Comparison of ENCODE assay signal across 11 cellular contexts in genomic region chr1:175824079-175824478, GRCh38.
DNase-seq lines count a peak whose midpoint lies in the region; ATAC-seq, FAIRE-seq and TF ChIP-seq lines count a peak whose summit lies in the region.
"Had no signal": no experiment of that assay in that cellular context is flagged by ENCODE, and none has a peak within 500 bp of the region (broad histone marks: within the 10 kb centered on the region; RNA-seq: fewer than 3 reads in every experiment).

No MANE protein-coding gene starts in this region.

- no peaks in the 10 kb centered on the region for H4K20me1 ChIP-seq in GM12878 (ENCODE audit: control insufficient read depth, insufficient read depth)

- H3K27ac Mint-ChIP-seq in nephron progenitor cell = no peak overlapping the region
- H3K27ac Mint-ChIP-seq: activated naive CD4-positive, alpha-beta T cell treated with anti-CD3 and anti-CD28 coated beads, Interleukin-2, amount 50 U/mL, for 72 hours had no signal

- no peaks in the 10 kb centered on the region for H3K4me1 Mint-ChIP-seq in nephron progenitor cell

- TF ChIP-seq CTCF in GM06990 (IDR thresholded peaks at IDR 0.05; ENCODE audit: insufficient read depth, low read length, poor library complexity, severe bottlenecking) = peak; percentile 62
- TF ChIP-seq CTCF in GM12878 (IDR thresholded peaks at IDR 0.05 in 2 of 3, conservative IDR thresholded peaks at IDR 0.05 in 1 of 3; ENCODE audit: control insufficient read depth in 2 of 3, extremely low read depth in 1 of 3, insufficient read depth in 1 of 3, low read depth in 3 of 3, low read length in 3 of 3) = peak; percentile 24 to 41 (median 38); a peak in 4 of 6 replicates
- no peak for TF ChIP-seq CTCF in nephron progenitor cell (IDR thresholded peaks at IDR 0.05)

- H3K36me3 ChIP-seq in GM06990 (ENCODE audit: control insufficient read depth, insufficient read depth, low read length) (no peaks in the 10 kb centered on the region), GM12878 (ENCODE audit: control insufficient read depth in 2 of 2, insufficient read depth in 2 of 2, low read length in 1 of 2) (no peaks in the 10 kb centered on the region)
- H3K36me3 ChIP-seq: SJCRH30 had no signal

- DNase-seq in GM06990 (ENCODE audit: extremely low read depth, insufficient read length) = no peak
- peak; percentile 21 for DNase-seq in KBM-7
- DNase-seq in GM12878 (ENCODE audit: low read depth, low spot score) = no peak
- peak; percentile 10 for DNase-seq in nephron progenitor cell
- DNase-seq in hippocampal formation (lab: John Stamatoyannopoulos, UW) = no peak
- DNase-seq in NCI-H2081 treated with DMSO at 0.1 percent for 48 hours (lab: John Stamatoyannopoulos, UW) = no peak
- DNase-seq: IMR-90 had no signal

- H2AFZ ChIP-seq in GM12878 (ENCODE audit: control insufficient read depth, low read depth, low read length) = no peak overlapping the region

- POLR2A ChIA-PET in GM12878 (lab: Charles Lee) = no interaction called here

- peaks cover 14% of the 10 kb centered on the region for H3K9me3 Mint-ChIP-seq in nephron progenitor cell
- H3K9me3 Mint-ChIP-seq: activated naive CD4-positive, alpha-beta T cell treated with anti-CD3 and anti-CD28 coated beads, Interleukin-2, amount 50 U/mL, for 72 hours had no signal

- in situ Hi-C loops in KBM-7 (cut with MboI; ENCODE audit: low pct_unique_long_range_greater_than_20kb, low sequenced_read_pairs) (no loop called here), GM12878 (cut with MboI) (no loop called here)

- H3K4me3 ChIP-seq in GM06990 (replicated peaks; ENCODE audit: low read depth, low read length) (no peak overlapping the region), GM12878 (no peak overlapping the region)
- H3K4me3 ChIP-seq: SJCRH30 had no signal

- no peaks in the 10 kb centered on the region for H3K79me2 ChIP-seq in GM12878 (ENCODE audit: control insufficient read depth, insufficient read depth, low read length)

- no peak overlapping the region for H3K4me2 ChIP-seq in GM12878 (ENCODE audit: control insufficient read depth, insufficient read depth)

- no peak for TF ChIP-seq POLR2A in GM12878 (IDR thresholded peaks at IDR 0.05; ENCODE audit: low read depth, low read length)

- no peak for TF ChIP-seq EP300 in GM12878 (IDR thresholded peaks at IDR 0.05; ENCODE audit: borderline replicate concordance in 1 of 2, control insufficient read depth in 1 of 2, low read depth in 2 of 2, low read length in 2 of 2)

- peaks cover 13% of the 10 kb centered on the region for H3K27me3 Mint-ChIP-seq in nephron progenitor cell (ENCODE audit: low read depth, poor library complexity)

- intact Hi-C loops in GM12878 (cut with micrococcal nuclease; ENCODE audit: unreplicated experiment) = no loop called here

- CTCF ChIA-PET in GM12878 (lab: Yijun Ruan, JAX) = interaction anchor here (1.2 to 1.5 kb wide), 5 partner anchors 43 to 678 kb away, joined by 3 to 8 read pairs (median 4); no protein-coding TSS in a partner anchor

- H3K4me1 ChIP-seq in GM12878 (ENCODE audit: control insufficient read depth, insufficient read depth, low read length) = no peaks in the 10 kb centered on the region
- H3K4me1 ChIP-seq: SJCRH30 had no signal

- ATAC-seq in GM12878 (0 out of 3 replicates have a peak, but pooled peaks have one; percentile 20), GM18498 (IDR thresholded peaks at IDR 0.05; ENCODE audit: unreplicated experiment) (no peak), HG02610 (IDR thresholded peaks at IDR 0.05; ENCODE audit: unreplicated experiment) (no peak)
- ATAC-seq: activated naive CD4-positive, alpha-beta T cell treated with anti-CD3 and anti-CD28 coated beads, Interleukin-2, amount 50 U/mL, for 72 hours had no signal

- H3K9ac ChIP-seq in GM12878 (ENCODE audit: control insufficient read depth, insufficient read depth, low read length) = no peak overlapping the region

- peak; percentile 32 for TF ChIP-seq RAD21 in GM12878 (IDR thresholded peaks at IDR 0.05; ENCODE audit: insufficient read depth, low read depth, low read length)

- 29% methylated on average over 3 of the region's 3 CpGs for WGBS in GM12878 (ENCODE audit: insufficient coverage, insufficient replicate concordance, low lambda C conversion rate, missing lambda C conversion rate)

- FAIRE-seq in GM12878 (lab: Jason Lieb, UNC) = no peak

- H3K27ac ChIP-seq in GM12878 (ENCODE audit: control insufficient read depth, insufficient read depth) = no peak overlapping the region
- H3K27ac ChIP-seq: SJCRH30 had no signal

- H3K36me3 Mint-ChIP-seq in nephron progenitor cell (ENCODE audit: low read depth) = no peaks in the 10 kb centered on the region
- H3K36me3 Mint-ChIP-seq: activated naive CD4-positive, alpha-beta T cell treated with anti-CD3 and anti-CD28 coated beads, Interleukin-2, amount 50 U/mL, for 72 hours had no signal

- RAD21 ChIA-PET in GM12878 (lab: Charles Lee; ENCODE audit: unreplicated experiment) = interaction anchor here (0.8 kb wide), 1 partner anchor 669 kb away, joined by 3 read pairs; no protein-coding TSS in a partner anchor

- BruUV-seq in GM12878 (replicated peaks; lab: Mats Ljungman, UMichigan) = no TSS peak

- H3K4me3 Mint-ChIP-seq in nephron progenitor cell = no peak overlapping the region

- SMC1A ChIA-PET in GM12878 (lab: Charles Lee; ENCODE audit: uncharacterized antibody, unreplicated experiment) = no interaction called here

- H3K27me3 ChIP-seq in GM06990 (replicated peaks; ENCODE audit: control insufficient read depth, insufficient read depth, low read length) = no peaks in the 10 kb centered on the region
- no peaks in the 10 kb centered on the region for H3K27me3 ChIP-seq in GM12878 (replicated peaks in 1 of 2; ENCODE audit: control insufficient read depth in 2 of 2, insufficient read depth in 2 of 2, low read length in 1 of 2)
- H3K27me3 ChIP-seq: SJCRH30 had no signal

- no peaks in the 10 kb centered on the region; the same call in 2 of the 3 replicates for H3K9me3 ChIP-seq in GM12878 (replicated peaks; ENCODE audit: control insufficient read depth, insufficient read depth, low read length)
- H3K9me3 ChIP-seq: SJCRH30 had no signal

TF ChIP-seq in GM12878, 131 proteins besides CTCF, POLR2A, EP300 and RAD21:
- TF ChIP-seq E2F4 (IDR thresholded peaks at IDR 0.05; ENCODE audit: low read depth, low read length) = no peak
- peak; percentile 33; the same call in 1 of the 2 replicates for TF ChIP-seq SMC3 (IDR thresholded peaks at IDR 0.05; ENCODE audit: borderline replicate concordance, low read length)
TF ChIP-seq in GM12878: peak in this region for 1.

Comparison
In these comparisons a context has a peak if more than half of its experiments do, and no peak if none do; other contexts are left out.
1. DNase-seq: peak in KBM-7 (single experiment) and nephron progenitor cell (single experiment); none in GM06990 (single experiment), GM12878 (single experiment), hippocampal formation (0 of 2) and NCI-H2081 treated with DMSO at 0.1 percent for 48 hours (single experiment).